ENCODE assay signal across 20 cellular contexts in the genomic region with DNA sequence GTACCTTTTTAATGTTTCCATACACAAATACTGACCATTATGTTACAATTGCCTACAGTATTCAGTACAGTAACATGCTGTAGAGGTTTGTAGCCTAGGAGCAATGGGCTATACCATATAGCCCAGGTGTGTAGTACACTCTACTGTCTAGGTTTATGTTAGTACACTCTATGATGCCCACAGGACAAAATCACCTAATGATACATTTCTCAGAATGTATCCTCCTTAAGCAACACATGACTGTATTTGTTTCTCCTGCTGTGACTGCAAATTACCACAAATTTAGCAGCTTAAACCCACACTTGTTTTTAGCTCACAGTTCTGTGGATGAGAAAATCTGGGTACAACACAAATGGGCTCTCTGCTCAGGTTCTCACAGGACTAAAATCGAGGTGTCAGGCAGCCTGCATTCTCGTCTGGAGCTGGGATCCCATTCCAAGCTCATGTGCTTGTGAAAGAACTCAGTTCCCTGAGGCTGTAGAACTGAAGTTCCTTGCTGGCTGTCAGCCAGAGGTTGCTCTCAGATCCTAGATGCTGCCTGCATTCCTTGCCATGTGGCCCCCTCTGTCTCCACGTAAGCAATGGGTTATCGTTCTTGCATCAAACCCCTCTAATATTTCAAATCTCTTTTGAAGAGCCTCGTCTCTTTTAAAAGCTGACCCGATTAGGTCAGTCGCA.
"Had no signal": no experiment of that assay in that cellular context is flagged by ENCODE, and none has a peak within 500 bp of the region (broad histone marks: within the 10 kb centered on the region; RNA-seq: fewer than 3 reads in every experiment).

No MANE protein-coding gene starts in this region.

- H3K4me1 ChIP-seq: left lung had no signal

- H3K36me3 ChIP-seq: left lung, pancreas, right lobe of liver, stomach had no signal

- H3K27ac Mint-ChIP-seq: activated CD4-positive, alpha-beta memory T cell treated with anti-CD3 and anti-CD28 coated beads, Interleukin-2, amount 10 ng/mL, durations not matched to agents 7 days and 5 days; activated CD8-positive, alpha-beta memory T cell treated with anti-CD3 and anti-CD28 coated beads, Interleukin-2, amount 10 ng/mL, durations not matched to agents 7 days and 5 days; activated naive CD8-positive, alpha-beta T cell treated with anti-CD3 and anti-CD28 coated beads, Interleukin-2, amount 10 ng/mL, durations not matched to agents 7 days and 5 days; T-helper 2 cell treated with Interferon-gamma antibody and Interleukin-4, amounts not matched to agents 5 μg/mL and 100 μg/mL, for 36 hours; type B pancreatic cell; WTC11 had no signal

- H3K27me3 ChIP-seq: left lung, pancreas, right lobe of liver, stomach had no signal

- H3K27ac ChIP-seq: epithelial cell of prostate, left lung, pancreas, right lobe of liver, stomach had no signal

- ATAC-seq: activated CD8-positive, alpha-beta memory T cell treated with anti-CD3 and anti-CD28 coated beads, Interleukin-2, amount 10 ng/mL, durations not matched to agents 7 days and 5 days; left lung; naive thymus-derived CD4-positive, alpha-beta T cell; pancreas; right lobe of liver; WTC11 had no signal

- DNase-seq: activated CD4-positive, alpha-beta memory T cell treated with anti-CD3 and anti-CD28 coated beads, Interleukin-2, amount 10 ng/mL, durations not matched to agents 7 days and 5 days; activated CD4-positive, alpha-beta T cell treated with anti-CD3 and anti-CD28 coated beads for 4 hours; activated CD8-positive, alpha-beta memory T cell treated with anti-CD3 and anti-CD28 coated beads, Interleukin-2, amount 10 ng/mL, durations not matched to agents 7 days and 5 days; activated naive CD8-positive, alpha-beta T cell treated with anti-CD3 and anti-CD28 coated beads, Interleukin-2, amount 10 ng/mL, durations not matched to agents 7 days and 5 days; amygdala; foreskin fibroblast; hippocampal formation; kidney; left lung; naive thymus-derived CD4-positive, alpha-beta T cell; pancreas; right lobe of liver; small intestine; stimulated activated CD4-positive, alpha-beta T cell treated with anti-CD3 and anti-CD28 coated beads, Interleukin-15, amount 100 ng/mL, for 24 hours; stimulated activated CD4-positive, alpha-beta T cell treated with anti-CD3 and anti-CD28 coated beads, Interleukin-4, amount 100 ng/mL, for 1 hour; stomach had no signal

- H3K4me3 ChIP-seq: left lung, pancreas, right lobe of liver, stomach had no signal

- H3K27me3 Mint-ChIP-seq: activated CD4-positive, alpha-beta memory T cell treated with anti-CD3 and anti-CD28 coated beads, Interleukin-2, amount 10 ng/mL, durations not matched to agents 7 days and 5 days; activated CD8-positive, alpha-beta memory T cell treated with anti-CD3 and anti-CD28 coated beads, Interleukin-2, amount 10 ng/mL, durations not matched to agents 7 days and 5 days; naive thymus-derived CD4-positive, alpha-beta T cell; type B pancreatic cell had no signal

- H3K4me3 Mint-ChIP-seq: activated CD4-positive, alpha-beta memory T cell treated with anti-CD3 and anti-CD28 coated beads, Interleukin-2, amount 10 ng/mL, durations not matched to agents 7 days and 5 days; activated CD8-positive, alpha-beta memory T cell treated with anti-CD3 and anti-CD28 coated beads, Interleukin-2, amount 10 ng/mL, durations not matched to agents 7 days and 5 days; activated naive CD8-positive, alpha-beta T cell treated with anti-CD3 and anti-CD28 coated beads, Interleukin-2, amount 10 ng/mL, durations not matched to agents 7 days and 5 days; naive thymus-derived CD4-positive, alpha-beta T cell; T-helper 2 cell treated with Interferon-gamma antibody and Interleukin-4, amounts not matched to agents 5 μg/mL and 100 μg/mL, for 36 hours; type B pancreatic cell; WTC11 had no signal

- FAIRE-seq: kidney, pancreas, small intestine had no signal

- H3K9me3 ChIP-seq: left lung, pancreas, right lobe of liver, stomach had no signal

- H3K4me1 Mint-ChIP-seq: activated naive CD8-positive, alpha-beta T cell treated with anti-CD3 and anti-CD28 coated beads, Interleukin-2, amount 10 ng/mL, durations not matched to agents 7 days and 5 days; WTC11 had no signal

- H3K36me3 Mint-ChIP-seq: activated CD8-positive, alpha-beta memory T cell treated with anti-CD3 and anti-CD28 coated beads, Interleukin-2, amount 10 ng/mL, durations not matched to agents 7 days and 5 days; activated naive CD8-positive, alpha-beta T cell treated with anti-CD3 and anti-CD28 coated beads, Interleukin-2, amount 10 ng/mL, durations not matched to agents 7 days and 5 days; type B pancreatic cell; WTC11 had no signal

- H3K9me3 Mint-ChIP-seq: activated CD4-positive, alpha-beta memory T cell treated with anti-CD3 and anti-CD28 coated beads, Interleukin-2, amount 10 ng/mL, durations not matched to agents 7 days and 5 days; activated naive CD8-positive, alpha-beta T cell treated with anti-CD3 and anti-CD28 coated beads, Interleukin-2, amount 10 ng/mL, durations not matched to agents 7 days and 5 days; naive thymus-derived CD4-positive, alpha-beta T cell; T-helper 2 cell treated with Interferon-gamma antibody and Interleukin-4, amounts not matched to agents 5 μg/mL and 100 μg/mL, for 36 hours; type B pancreatic cell had no signal
